Comparison of ENCODE assay signal across 2 cellular contexts in the genomic region with DNA sequence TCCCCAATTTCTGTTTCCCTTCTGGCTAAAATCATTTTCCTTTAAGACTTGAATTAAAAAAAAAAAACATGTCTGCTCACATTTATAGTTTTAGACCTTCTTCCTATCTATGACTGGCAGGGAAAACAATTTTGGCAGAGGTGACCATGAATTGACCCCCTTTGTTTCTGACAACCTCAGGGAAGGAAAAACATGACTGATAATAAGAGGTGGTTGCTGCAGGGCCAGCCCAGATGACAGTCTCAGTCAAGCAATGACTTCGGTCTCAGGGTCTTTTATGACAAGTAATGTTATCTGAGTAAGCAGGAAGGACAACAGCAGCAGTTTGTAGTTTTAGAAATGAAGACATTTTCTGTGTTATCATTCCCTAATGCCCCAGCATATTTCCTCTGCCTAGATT.
TF ChIP-seq lines count a peak whose summit lies in the region.

No MANE protein-coding gene starts in this region.

TF ChIP-seq in SK-N-SH, 30 proteins besides CTCF, POLR2A, EP300 and RAD21 (continued from another document):
- TF ChIP-seq FOSL2 (IDR thresholded peaks at IDR 0.05; ENCODE audit: borderline replicate concordance, low read depth) (no peak), MEF2A (IDR thresholded peaks at IDR 0.05; ENCODE audit: borderline replicate concordance, low read depth) (no peak), TEAD4 (IDR thresholded peaks at IDR 0.05; ENCODE audit: borderline replicate concordance, insufficient read depth) (no peak), GATA2 (CRISPR knock-in tag; IDR thresholded peaks at IDR 0.05) (no peak)
- TF ChIP-seq, protein P1, sequence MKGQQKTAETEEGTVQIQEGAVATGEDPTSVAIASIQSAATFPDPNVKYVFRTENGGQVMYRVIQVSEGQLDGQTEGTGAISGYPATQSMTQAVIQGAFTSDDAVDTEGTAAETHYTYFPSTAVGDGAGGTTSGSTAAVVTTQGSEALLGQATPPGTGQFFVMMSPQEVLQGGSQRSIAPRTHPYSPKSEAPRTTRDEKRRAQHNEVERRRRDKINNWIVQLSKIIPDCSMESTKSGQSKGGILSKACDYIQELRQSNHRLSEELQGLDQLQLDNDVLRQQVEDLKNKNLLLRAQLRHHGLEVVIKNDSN (IDR thresholded peaks at IDR 0.05; ENCODE audit: borderline replicate concordance, low read depth), result no peak
TF ChIP-seq in SK-N-SH: peak in this region for 0.

TF ChIP-seq in SK-N-SH treated with all-trans-retinoic acid at 6 μM for 48 hours, 23 proteins besides CTCF, POLR2A, EP300 and RAD21 (continued from another document):
- TF ChIP-seq, protein P2, sequence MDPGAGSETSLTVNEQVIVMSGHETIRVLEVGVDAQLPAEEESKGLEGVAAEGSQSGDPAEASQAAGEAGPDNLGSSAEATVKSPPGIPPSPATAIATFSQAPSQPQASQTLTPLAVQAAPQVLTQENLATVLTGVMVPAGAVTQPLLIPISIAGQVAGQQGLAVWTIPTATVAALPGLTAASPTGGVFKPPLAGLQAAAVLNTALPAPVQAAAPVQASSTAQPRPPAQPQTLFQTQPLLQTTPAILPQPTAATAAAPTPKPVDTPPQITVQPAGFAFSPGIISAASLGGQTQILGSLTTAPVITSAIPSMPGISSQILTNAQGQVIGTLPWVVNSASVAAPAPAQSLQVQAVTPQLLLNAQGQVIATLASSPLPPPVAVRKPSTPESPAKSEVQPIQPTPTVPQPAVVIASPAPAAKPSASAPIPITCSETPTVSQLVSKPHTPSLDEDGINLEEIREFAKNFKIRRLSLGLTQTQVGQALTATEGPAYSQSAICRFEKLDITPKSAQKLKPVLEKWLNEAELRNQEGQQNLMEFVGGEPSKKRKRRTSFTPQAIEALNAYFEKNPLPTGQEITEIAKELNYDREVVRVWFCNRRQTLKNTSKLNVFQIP (CRISPR knock-in tag; IDR thresholded peaks at IDR 0.05; ENCODE audit: borderline replicate concordance, low read depth), result no peak
- TF ChIP-seq, protein P3, sequence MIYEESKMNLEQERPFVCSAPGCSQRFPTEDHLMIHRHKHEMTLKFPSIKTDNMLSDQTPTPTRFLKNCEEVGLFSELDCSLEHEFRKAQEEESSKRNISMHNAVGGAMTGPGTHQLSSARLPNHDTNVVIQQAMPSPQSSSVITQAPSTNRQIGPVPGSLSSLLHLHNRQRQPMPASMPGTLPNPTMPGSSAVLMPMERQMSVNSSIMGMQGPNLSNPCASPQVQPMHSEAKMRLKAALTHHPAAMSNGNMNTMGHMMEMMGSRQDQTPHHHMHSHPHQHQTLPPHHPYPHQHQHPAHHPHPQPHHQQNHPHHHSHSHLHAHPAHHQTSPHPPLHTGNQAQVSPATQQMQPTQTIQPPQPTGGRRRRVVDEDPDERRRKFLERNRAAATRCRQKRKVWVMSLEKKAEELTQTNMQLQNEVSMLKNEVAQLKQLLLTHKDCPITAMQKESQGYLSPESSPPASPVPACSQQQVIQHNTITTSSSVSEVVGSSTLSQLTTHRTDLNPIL (CRISPR knock-in tag; IDR thresholded peaks at IDR 0.05; ENCODE audit: low read depth), result no peak
- TF ChIP-seq ISL1 (CRISPR knock-in tag; IDR thresholded peaks at IDR 0.05) (no peak), ESRRG (CRISPR knock-in tag; IDR thresholded peaks at IDR 0.05) (no peak), ZNF70 (CRISPR knock-in tag; IDR thresholded peaks at IDR 0.05) (no peak), ZNF565 (CRISPR knock-in tag; conservative IDR thresholded peaks at IDR 0.05; ENCODE audit: low read depth) (no peak), CSDC2 (CRISPR knock-in tag; IDR thresholded peaks at IDR 0.05) (no peak), TOX (CRISPR knock-in tag; IDR thresholded peaks at IDR 0.05; ENCODE audit: borderline replicate concordance) (no peak), OSR1 (CRISPR knock-in tag; IDR thresholded peaks at IDR 0.05) (no peak), RARB (CRISPR knock-in tag; IDR thresholded peaks at IDR 0.05) (no peak), SNAI2 (CRISPR knock-in tag; IDR thresholded peaks at IDR 0.05) (no peak), ZC3H10 (CRISPR knock-in tag; IDR thresholded peaks at IDR 0.05) (no peak), TCF4 (CRISPR knock-in tag; IDR thresholded peaks at IDR 0.05; ENCODE audit: borderline replicate concordance) (no peak), BACH2 (CRISPR knock-in tag; IDR thresholded peaks at IDR 0.05; ENCODE audit: borderline replicate concordance) (no peak)
- TF ChIP-seq, protein P4, sequence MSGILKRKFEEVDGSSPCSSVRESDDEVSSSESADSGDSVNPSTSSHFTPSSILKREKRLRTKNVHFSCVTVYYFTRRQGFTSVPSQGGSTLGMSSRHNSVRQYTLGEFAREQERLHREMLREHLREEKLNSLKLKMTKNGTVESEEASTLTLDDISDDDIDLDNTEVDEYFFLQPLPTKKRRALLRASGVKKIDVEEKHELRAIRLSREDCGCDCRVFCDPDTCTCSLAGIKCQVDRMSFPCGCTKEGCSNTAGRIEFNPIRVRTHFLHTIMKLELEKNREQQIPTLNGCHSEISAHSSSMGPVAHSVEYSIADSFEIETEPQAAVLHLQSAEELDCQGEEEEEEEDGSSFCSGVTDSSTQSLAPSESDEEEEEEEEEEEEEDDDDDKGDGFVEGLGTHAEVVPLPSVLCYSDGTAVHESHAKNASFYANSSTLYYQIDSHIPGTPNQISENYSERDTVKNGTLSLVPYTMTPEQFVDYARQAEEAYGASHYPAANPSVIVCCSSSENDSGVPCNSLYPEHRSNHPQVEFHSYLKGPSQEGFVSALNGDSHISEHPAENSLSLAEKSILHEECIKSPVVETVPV (CRISPR knock-in tag; IDR thresholded peaks at IDR 0.05), result no peak
